In the genomic region with DNA sequence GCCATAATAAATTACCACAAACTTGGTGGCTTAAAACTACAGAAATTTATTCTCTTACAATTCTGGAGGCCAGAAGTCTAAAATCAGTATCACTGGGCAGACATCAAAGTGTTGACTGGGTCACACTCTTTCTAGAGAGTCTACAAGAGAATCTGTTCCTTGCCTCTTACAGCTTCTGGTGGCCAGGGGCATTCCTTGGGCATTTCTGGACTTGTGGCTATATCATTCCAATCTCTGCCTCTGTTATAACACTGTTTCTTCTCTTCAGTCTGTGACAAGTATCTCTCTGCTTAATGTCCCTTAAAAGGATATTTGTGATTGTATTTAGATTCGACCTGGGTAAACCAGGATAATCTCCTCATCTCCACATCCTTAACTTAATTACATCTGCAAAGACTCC, we compare ENCODE assay signal across 21 cellular contexts.
"Had no signal": no experiment of that assay in that cellular context is flagged by ENCODE, and none has a peak within 500 bp of the region (broad histone marks: within the 10 kb centered on the region; RNA-seq: fewer than 3 reads in every experiment).

No MANE protein-coding gene starts in this region.

- H3K36me3 Mint-ChIP-seq: activated naive CD4-positive, alpha-beta T cell treated with anti-CD3 and anti-CD28 coated beads, Interleukin-2, amount 10 ng/mL, durations not matched to agents 7 days and 5 days; immature natural killer cell had no signal

- H3K27me3 Mint-ChIP-seq: activated naive CD4-positive, alpha-beta T cell treated with anti-CD3 and anti-CD28 coated beads, Interleukin-2, amount 10 ng/mL, durations not matched to agents 7 days and 5 days had no signal

- H3K4me1 ChIP-seq: colonic mucosa, gastroesophageal sphincter, heart right ventricle, lower lobe of right lung, tibial nerve had no signal

- H3K4me3 Mint-ChIP-seq: activated naive CD4-positive, alpha-beta T cell treated with anti-CD3 and anti-CD28 coated beads, Interleukin-2, amount 10 ng/mL, durations not matched to agents 7 days and 5 days; immature natural killer cell; mesothelial cell of epicardium; nephron progenitor cell had no signal

- ATAC-seq: gastroesophageal sphincter, heart right ventricle, left colon had no signal

- H3K27ac Mint-ChIP-seq: activated naive CD4-positive, alpha-beta T cell treated with anti-CD3 and anti-CD28 coated beads, Interleukin-2, amount 10 ng/mL, durations not matched to agents 7 days and 5 days; immature natural killer cell; mesothelial cell of epicardium; nephron progenitor cell had no signal

- H3K4me1 Mint-ChIP-seq: activated naive CD4-positive, alpha-beta T cell treated with anti-CD3 and anti-CD28 coated beads, Interleukin-2, amount 10 ng/mL, durations not matched to agents 7 days and 5 days; immature natural killer cell; nephron progenitor cell had no signal

- DNase-seq: activated CD4-positive, alpha-beta T cell treated with anti-CD3 and anti-CD28 coated beads for 1 hour; activated CD8-positive, alpha-beta memory T cell treated with anti-CD3 and anti-CD28 coated beads for 24 hours; activated CD8-positive, alpha-beta memory T cell treated with anti-CD3 and anti-CD28 coated beads, Interleukin-2, amount 50 U/mL, for 48 hours; activated effector memory CD4-positive, alpha-beta T cell treated with Interleukin-2 at 50 U/mL for 16 hours; activated naive CD4-positive, alpha-beta T cell treated with anti-CD3 and anti-CD28 coated beads, Interleukin-2, amount 10 ng/mL, durations not matched to agents 7 days and 5 days; activated T-cell treated with anti-CD3 and anti-CD28 coated beads, Interleukin-2, amount 50 U/mL, for 48 hours; colonic mucosa; heart right ventricle; immature natural killer cell; left colon; lower lobe of right lung; nephron progenitor cell; nucleus accumbens; stimulated activated CD4-positive, alpha-beta T cell treated with anti-CD3 and anti-CD28 coated beads, Interleukin-12 subunit alpha, Interleukin-12 subunit beta, amount 100 ng/mL, for 4 hours; stimulated activated CD4-positive, alpha-beta T cell treated with anti-CD3 and anti-CD28 coated beads, Interleukin-1b, Interleukin-23, amount 100 ng/mL, for 48 hours; stimulated activated CD8-positive, alpha-beta memory T cell treated with anti-CD3 and anti-CD28 coated beads, Interleukin-4, amount 100 ng/mL, for 48 hours; stimulated activated naive CD4-positive, alpha-beta T cell treated with Interleukin-2 at 50 U/mL for 16 hours; WERI-Rb-1 had no signal

- H3K9me3 ChIP-seq: colonic mucosa, gastroesophageal sphincter, heart right ventricle, lower lobe of right lung, tibial nerve had no signal

- H3K4me3 ChIP-seq: colonic mucosa, gastroesophageal sphincter, heart right ventricle, lower lobe of right lung, tibial nerve had no signal

- H3K27me3 ChIP-seq: colonic mucosa, gastroesophageal sphincter, heart right ventricle, tibial nerve had no signal

- H3K36me3 ChIP-seq: colonic mucosa, gastroesophageal sphincter, heart right ventricle, lower lobe of right lung, tibial nerve, WERI-Rb-1 had no signal

- H3K27ac ChIP-seq: colonic mucosa, gastroesophageal sphincter, heart right ventricle, lower lobe of right lung, tibial nerve, WERI-Rb-1 had no signal
